Comparison of ENCODE assay signal across 1 cellular context in genomic region chr16:72099377-72099818, GRCh38.
TF ChIP-seq lines count a peak whose summit lies in the region.

No MANE protein-coding gene starts in this region.

TF ChIP-seq in HepG2, 621 proteins besides CTCF, POLR2A, EP300 and RAD21 (continued from another document and continues in another):
- TF ChIP-seq ZHX2 (IDR thresholded peaks at IDR 0.05; ENCODE audit: low read depth) (no peak), ZHX2 (CRISPR knock-in tag; IDR thresholded peaks at IDR 0.05; ENCODE audit: borderline replicate concordance) (no peak), ZFP90 (CRISPR knock-in tag; IDR thresholded peaks at IDR 0.05; ENCODE audit: borderline replicate concordance) (no peak), ETS1 (CRISPR knock-in tag; IDR thresholded peaks at IDR 0.05) (no peak), POGK (CRISPR knock-in tag; conservative IDR thresholded peaks at IDR 0.05) (no peak), GLI4 (CRISPR knock-in tag; IDR thresholded peaks at IDR 0.05; ENCODE audit: borderline replicate concordance) (0 out of 2 replicates have a peak, but pooled peaks have one; percentile 33), RBM39 (IDR thresholded peaks at IDR 0.05; ENCODE audit: low read depth, low read length, poor library complexity, severe bottlenecking) (no peak), PBX2 (CRISPR knock-in tag; IDR thresholded peaks at IDR 0.05) (peak; percentile 70), ASH2L (IDR thresholded peaks at IDR 0.05; ENCODE audit: insufficient read length, low read depth, low read length) (peak; percentile 27), MIER3 (CRISPR knock-in tag; IDR thresholded peaks at IDR 0.05; ENCODE audit: borderline replicate concordance) (peak; percentile 68; the same call in 1 of the 2 replicates), TEAD3 (CRISPR knock-in tag; optimal IDR thresholded peaks at IDR 0.05; ENCODE audit: borderline replicate concordance) (peak; percentile 66), SP140L (CRISPR knock-in tag; IDR thresholded peaks at IDR 0.05; ENCODE audit: borderline replicate concordance) (no peak), ZNF446 (CRISPR knock-in tag; IDR thresholded peaks at IDR 0.05) (no peak), PITX1 (CRISPR knock-in tag; IDR thresholded peaks at IDR 0.05) (0 out of 2 replicates have a peak, but pooled peaks have one; percentile 4), ZMYM2 (CRISPR knock-in tag; IDR thresholded peaks at IDR 0.05) (no peak), CEBPB (IDR thresholded peaks at IDR 0.05; ENCODE audit: borderline replicate concordance, low read depth, low read length) (no peak), NRL (CRISPR knock-in tag; IDR thresholded peaks at IDR 0.05; ENCODE audit: borderline replicate concordance) (no peak), TOE1 (CRISPR knock-in tag; IDR thresholded peaks at IDR 0.05) (no peak), TBX2 (CRISPR knock-in tag; IDR thresholded peaks at IDR 0.05; ENCODE audit: borderline replicate concordance) (peak; percentile 32; the same call in 1 of the 2 replicates), ARID4A (CRISPR knock-in tag; IDR thresholded peaks at IDR 0.05; ENCODE audit: borderline replicate concordance) (peak; percentile 58; the same call in 1 of the 2 replicates), ZSCAN20 (CRISPR knock-in tag; IDR thresholded peaks at IDR 0.05; ENCODE audit: borderline replicate concordance) (no peak), ZMYM4 (CRISPR knock-in tag; IDR thresholded peaks at IDR 0.05) (peak; percentile 53; the same call in 1 of the 2 replicates), RXRB (CRISPR knock-in tag; IDR thresholded peaks at IDR 0.05; ENCODE audit: borderline replicate concordance) (peak; percentile 51; the same call in 1 of the 2 replicates), TSC22D2 (CRISPR knock-in tag; IDR thresholded peaks at IDR 0.05; ENCODE audit: borderline replicate concordance) (no peak), ZKSCAN1 (IDR thresholded peaks at IDR 0.05; ENCODE audit: low read length) (no peak; the same call in 1 of the 2 replicates), ZNF772 (CRISPR knock-in tag; IDR thresholded peaks at IDR 0.05) (0 out of 2 replicates have a peak, but pooled peaks have one; percentile 65), ZNF670 (CRISPR knock-in tag; IDR thresholded peaks at IDR 0.05; ENCODE audit: borderline replicate concordance) (no peak), ZNF766 (CRISPR knock-in tag; IDR thresholded peaks at IDR 0.05; ENCODE audit: borderline replicate concordance) (no peak)
- TF ChIP-seq, protein P1, sequence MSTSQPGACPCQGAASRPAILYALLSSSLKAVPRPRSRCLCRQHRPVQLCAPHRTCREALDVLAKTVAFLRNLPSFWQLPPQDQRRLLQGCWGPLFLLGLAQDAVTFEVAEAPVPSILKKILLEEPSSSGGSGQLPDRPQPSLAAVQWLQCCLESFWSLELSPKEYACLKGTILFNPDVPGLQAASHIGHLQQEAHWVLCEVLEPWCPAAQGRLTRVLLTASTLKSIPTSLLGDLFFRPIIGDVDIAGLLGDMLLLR (CRISPR knock-in tag; IDR thresholded peaks at IDR 0.05) = no peak
- TF ChIP-seq, protein P2, sequence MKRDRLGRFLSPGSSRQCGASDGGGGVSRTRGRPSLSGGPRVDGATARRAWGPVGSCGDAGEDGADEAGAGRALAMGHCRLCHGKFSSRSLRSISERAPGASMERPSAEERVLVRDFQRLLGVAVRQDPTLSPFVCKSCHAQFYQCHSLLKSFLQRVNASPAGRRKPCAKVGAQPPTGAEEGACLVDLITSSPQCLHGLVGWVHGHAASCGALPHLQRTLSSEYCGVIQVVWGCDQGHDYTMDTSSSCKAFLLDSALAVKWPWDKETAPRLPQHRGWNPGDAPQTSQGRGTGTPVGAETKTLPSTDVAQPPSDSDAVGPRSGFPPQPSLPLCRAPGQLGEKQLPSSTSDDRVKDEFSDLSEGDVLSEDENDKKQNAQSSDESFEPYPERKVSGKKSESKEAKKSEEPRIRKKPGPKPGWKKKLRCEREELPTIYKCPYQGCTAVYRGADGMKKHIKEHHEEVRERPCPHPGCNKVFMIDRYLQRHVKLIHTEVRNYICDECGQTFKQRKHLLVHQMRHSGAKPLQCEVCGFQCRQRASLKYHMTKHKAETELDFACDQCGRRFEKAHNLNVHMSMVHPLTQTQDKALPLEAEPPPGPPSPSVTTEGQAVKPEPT (CRISPR knock-in tag; IDR thresholded peaks at IDR 0.05; ENCODE audit: low read depth) = peak; percentile 23; the same call in 1 of the 2 replicates
